Comparison of ENCODE assay signal across 8 cellular contexts in the genomic region with DNA sequence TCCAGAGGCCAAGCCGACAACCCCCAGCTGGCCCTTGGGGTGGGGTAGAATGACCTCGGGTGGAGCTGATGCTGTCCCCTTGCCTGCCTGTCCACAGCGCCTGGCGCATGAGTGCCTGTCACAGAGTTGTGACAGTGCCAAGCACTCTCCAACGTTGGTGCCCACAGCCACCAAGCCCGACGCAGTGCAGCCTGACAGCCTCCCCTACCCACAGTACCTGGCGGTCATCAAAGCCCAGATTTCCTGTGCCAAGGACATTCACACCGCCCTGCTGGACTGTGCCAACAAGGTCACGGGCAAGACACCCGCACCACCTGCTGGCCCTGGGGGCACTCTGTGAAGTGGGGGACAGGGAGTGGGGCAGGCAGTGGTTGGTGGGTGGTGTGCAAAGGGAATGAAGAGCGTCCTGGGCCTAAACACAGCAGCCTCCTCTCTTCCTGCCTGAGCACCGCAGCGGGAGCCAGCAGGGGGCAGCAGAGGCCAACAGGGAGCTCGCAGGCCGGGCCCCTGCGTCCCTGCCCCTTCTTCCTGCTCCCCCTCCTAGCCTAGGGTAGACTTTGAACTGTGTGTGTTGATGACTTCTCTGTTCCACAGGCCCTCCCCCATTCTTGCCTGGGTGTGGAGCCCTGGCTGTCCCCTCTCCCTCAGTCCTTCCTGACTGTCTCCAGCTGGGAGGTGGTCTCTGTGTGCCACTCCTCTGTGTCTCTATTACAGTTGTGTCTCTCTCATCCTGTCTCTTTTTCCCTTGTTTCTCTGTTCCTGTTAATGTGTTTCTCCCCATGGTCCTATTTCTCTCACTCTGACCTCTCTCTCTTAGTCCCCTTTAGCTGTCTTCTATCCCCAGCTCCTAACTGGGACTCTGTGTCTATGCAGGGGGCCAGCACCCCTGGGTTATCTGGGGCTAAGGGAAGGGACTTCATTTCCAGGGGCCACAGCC. TPM values are rescaled to one million over a fixed set of nuclear protein-coding genes. Genes with fewer than 3 reads are reported as not detected.
DNase-seq lines count a peak whose midpoint lies in the region; ATAC-seq and TF ChIP-seq lines count a peak whose summit lies in the region.

No MANE protein-coding gene starts in this region.

- no peaks in the 10 kb centered on the region for H4K20me1 ChIP-seq in PC-3 (ENCODE audit: low read length)

- intact Hi-C loops in PC-3 (cut with micrococcal nuclease), result loop anchor here (1.0 kb wide), 1 partner anchor 14 kb away; no protein-coding TSS in a partner anchor

- ATAC-seq in GM18511 (IDR thresholded peaks at IDR 0.05; ENCODE audit: unreplicated experiment), result peak; percentile 47
- peak; percentile 64 for ATAC-seq in PC-3

- no peaks in the 10 kb centered on the region for H3K9me2 ChIP-seq in PC-3 (replicated peaks; ENCODE audit: low read length)

- H3K9me3 ChIP-seq in PC-3 (ENCODE audit: low read length), result no peaks in the 10 kb centered on the region
- no peaks in the 10 kb centered on the region for H3K9me3 ChIP-seq in muscle layer of colon (ENCODE audit: low read length)

- TF ChIP-seq CTCF in 22Rv1 (IDR thresholded peaks at IDR 0.05), result peak; percentile 97
- peak; percentile 82 for TF ChIP-seq CTCF in PC-3 (conservative IDR thresholded peaks at IDR 0.05; ENCODE audit: low read depth, low read length)

- CTCF ChIA-PET in PC-3 (lab: Charles Lee), result interaction anchor here (0.6 kb wide), 1 partner anchor 43 kb away, joined by 13 read pairs; no protein-coding TSS in a partner anchor

- H3K4me1 ChIP-seq in PC-3 (ENCODE audit: insufficient read depth, low read length) (peaks cover 30% of the 10 kb centered on the region), muscle layer of colon (ENCODE audit: insufficient read depth, low read length) (peaks cover 36% of the 10 kb centered on the region)

- H3K9ac ChIP-seq in PC-3 (ENCODE audit: low read length) (peak overlapping the region; percentile 52), muscle layer of colon (ENCODE audit: low read length) (peak overlapping the region; percentile 34)

- H3K27me3 ChIP-seq in PC-3 (ENCODE audit: low read length) (no peaks in the 10 kb centered on the region), muscle layer of colon (ENCODE audit: control insufficient read depth in 1 of 2, insufficient read depth in 2 of 2, low read length in 2 of 2) (no peaks in the 10 kb centered on the region)

- H3K79me2 ChIP-seq in PC-3 (ENCODE audit: low read length), result 0 out of 2 replicates have a peak, but pooled peaks cover 1% of the 10 kb centered on the region

- POLR2A ChIA-PET in PC-3 (lab: Charles Lee; ENCODE audit: unreplicated experiment), result interaction anchor here (0.7 to 1.1 kb wide), 3 partner anchors 16 to 55 kb away, joined by 3 to 5 read pairs (median 3); a partner anchor contains a TSS

- H2AFZ ChIP-seq in PC-3 (ENCODE audit: low read length), result no peak overlapping the region

- H3K4me3 ChIP-seq in PC-3 (ENCODE audit: low read length) (no peak overlapping the region), muscle layer of colon (ENCODE audit: low read depth in 1 of 2, low read length in 2 of 2) (no peak overlapping the region)

- DNase-seq in HuH-7 (ENCODE audit: low spot score) (peak; percentile 97), PC-3 (peak; percentile 78), activated T-cell treated with anti-CD3 and anti-CD28 coated beads for 4 hours (peak; percentile 95), epithelial cell of prostate (ENCODE audit: low read depth, low spot score) (no peak)
- peak; percentile 87 to 89 for DNase-seq in stimulated activated CD8-positive, alpha-beta memory T cell treated with anti-CD3 and anti-CD28 coated beads, Interleukin-7, amount 100 ng/mL, for 4 hours (ENCODE audit: low read depth in 2 of 2)

- no TSS peak for BruUV-seq in PC-3 (replicated peaks; lab: Mats Ljungman, UMichigan)

- H3K27ac ChIP-seq in 22Rv1 (peak overlapping the region; percentile 36), PC-3 (ENCODE audit: low read length) (peak overlapping the region; percentile 68), epithelial cell of prostate (peak overlapping the region; percentile 99), muscle layer of colon (ENCODE audit: low read depth, low read length) (peak overlapping the region; percentile 64)

- peak overlapping the region; percentile 57 for H3K4me2 ChIP-seq in PC-3 (ENCODE audit: low read length)

- H3K36me3 ChIP-seq in PC-3 (ENCODE audit: low read depth, low read length) (no peaks in the 10 kb centered on the region), muscle layer of colon (ENCODE audit: insufficient read depth, low read length) (peaks cover 19% of the 10 kb centered on the region)

- no peaks in the 10 kb centered on the region for H3F3A ChIP-seq in PC-3 (ENCODE audit: low read length, unreplicated experiment)

RNA-seq across cellular contexts. Expression of a gene that starts 6.5 kb away (rescaled TPM):
- total RNA-seq in PC-3 (2014; rRNA removed), result 17.0 and 30.1 TPM in 2 replicates

RNA-seq across cellular contexts. Expression of a gene that starts 6.7 kb away (rescaled TPM):
- 50.7 and 56.6 TPM in 2 replicates for total RNA-seq in PC-3 (2014; rRNA removed)

RNA-seq across cellular contexts. Expression of a gene that starts 9.0 kb away (rescaled TPM):
- 32.7 and 68.4 TPM in 2 replicates for total RNA-seq in PC-3 (2014; rRNA removed)

RNA-seq across cellular contexts. Expression of a gene that starts 14.8 kb away (rescaled TPM):
- total RNA-seq in PC-3 (2014; rRNA removed), result 8.3 and 10.6 TPM in 2 replicates

RNA-seq across cellular contexts. Expression of a gene that starts 38.1 kb away (rescaled TPM):
- 294 and 418 TPM in 2 replicates for total RNA-seq in PC-3 (2014; rRNA removed)

Comparison
In these comparisons a context has a peak if more than half of its experiments do, and no peak if none do; other contexts are left out.
1. H3K27ac ChIP-seq: peak in every context shown above with its lines; median percentile 99 in epithelial cell of prostate; 68 in PC-3; 64 in muscle layer of colon; 36 in 22Rv1.